Comparison of ENCODE assay signal across 9 cellular contexts in genomic region chr15:70741107-70741511, GRCh38. TPM values are rescaled to one million over a fixed set of nuclear protein-coding genes. Genes with fewer than 3 reads are reported as not detected.
DNase-seq lines count a peak whose midpoint lies in the region; ATAC-seq and TF ChIP-seq lines count a peak whose summit lies in the region.
"Had no signal": no experiment of that assay in that cellular context is flagged by ENCODE, and none has a peak within 500 bp of the region (broad histone marks: within the 10 kb centered on the region; RNA-seq: fewer than 3 reads in every experiment).

No MANE protein-coding gene starts in this region.

- no peak for ATAC-seq in GM19463 (IDR thresholded peaks at IDR 0.05; ENCODE audit: unreplicated experiment)

- H3K27me3 ChIP-seq in AG04450 (ENCODE audit: control insufficient read depth, insufficient read depth, low read length) = no peaks in the 10 kb centered on the region
- H3K27me3 ChIP-seq in MG63 = no peaks in the 10 kb centered on the region

- H3K9me3 ChIP-seq in AG04450 (ENCODE audit: control insufficient read depth, insufficient read depth, low read length) (no peaks in the 10 kb centered on the region), MG63 (no peaks in the 10 kb centered on the region)

- DNase-seq in AG04450 (ENCODE audit: low read depth, low spot score) = peak; percentile 58
- DNase-seq in MG63 = peak; percentile 78
- peak; percentile 82 for DNase-seq in coronary artery (ENCODE audit: low spot score)
- peak; percentile 67 for DNase-seq in mucosa of gallbladder (ENCODE audit: low spot score)
- no peak for DNase-seq in NCI-H128 (lab: John Stamatoyannopoulos, UW; ENCODE audit: unreplicated experiment)
- no peak for DNase-seq in activated T-cell treated with anti-CD3 and anti-CD28 coated beads, Interleukin-2, amount 50 U/mL, for 48 hours
- no peak for DNase-seq in GM13976 (ENCODE audit: low spot score)
- DNase-seq: GF-D8 had no signal

- peak overlapping the region; percentile 43 for H3K27ac ChIP-seq in AG04450 (ENCODE audit: low read depth, low read length)
- H3K27ac ChIP-seq in coronary artery = peak overlapping the region; percentile 54 to 86

- peaks cover 7% of the 10 kb centered on the region for H3K36me3 ChIP-seq in MG63

- in situ Hi-C loops in GM13976 (cut with MboI; ENCODE audit: low sequenced_read_pairs, unreplicated experiment) = no loop called here

- H3K4me3 ChIP-seq in AG04450 (ENCODE audit: low read depth, low read length) = no peak overlapping the region
- no peak overlapping the region for H3K4me3 ChIP-seq in MG63
- no peak overlapping the region for H3K4me3 ChIP-seq in coronary artery

- CTCF ChIA-PET in AG04450 (lab: Charles Lee) = interaction anchor here (0.7 to 2.4 kb wide), 2 partner anchors 19 to 1459 kb away, joined by 3 to 13 read pairs; no protein-coding TSS in a partner anchor

- POLR2A ChIA-PET in AG04450 (lab: Yijun Ruan, JAX) = no interaction called here

- no peak for TF ChIP-seq CTCF in AG04450 (IDR thresholded peaks at IDR 0.05; ENCODE audit: low read depth, low read length)
- no peak for TF ChIP-seq CTCF in coronary artery (IDR thresholded peaks at IDR 0.05)
- TF ChIP-seq CTCF in GM13976 (IDR thresholded peaks at IDR 0.05; ENCODE audit: borderline replicate concordance, control extremely low read depth, extremely low read depth, insufficient read depth, missing control alignments) = no peak

RNA-seq across cellular contexts. Expression of gene UACA, which starts 22.2 kb away (rescaled TPM):
- polyA plus RNA-seq in AG04450 (2011; rRNA removed) = 133 and 134 TPM in 2 replicates
- 462 and 501 TPM in 2 replicates for polyA minus RNA-seq in AG04450 (2011; rRNA and poly(A)+ RNA removed)
- 37.6 and 51.6 TPM in 2 replicates for total RNA-seq in MG63 (2014; rRNA removed; shearing (Covaris generic); ENCODE audit: low replicate concordance)
- total RNA-seq in mucosa of gallbladder = 62.2 TPM

Comparison
In these comparisons a context has a peak if more than half of its experiments do, and no peak if none do; other contexts are left out.
1. DNase-seq: peak in AG04450 (single experiment), MG63 (single experiment), coronary artery (single experiment) and mucosa of gallbladder (single experiment); none in NCI-H128 (single experiment), activated T-cell treated with anti-CD3 and anti-CD28 coated beads, Interleukin-2, amount 50 U/mL, for 48 hours (0 of 2) and GM13976 (single experiment).